In the genomic region with DNA sequence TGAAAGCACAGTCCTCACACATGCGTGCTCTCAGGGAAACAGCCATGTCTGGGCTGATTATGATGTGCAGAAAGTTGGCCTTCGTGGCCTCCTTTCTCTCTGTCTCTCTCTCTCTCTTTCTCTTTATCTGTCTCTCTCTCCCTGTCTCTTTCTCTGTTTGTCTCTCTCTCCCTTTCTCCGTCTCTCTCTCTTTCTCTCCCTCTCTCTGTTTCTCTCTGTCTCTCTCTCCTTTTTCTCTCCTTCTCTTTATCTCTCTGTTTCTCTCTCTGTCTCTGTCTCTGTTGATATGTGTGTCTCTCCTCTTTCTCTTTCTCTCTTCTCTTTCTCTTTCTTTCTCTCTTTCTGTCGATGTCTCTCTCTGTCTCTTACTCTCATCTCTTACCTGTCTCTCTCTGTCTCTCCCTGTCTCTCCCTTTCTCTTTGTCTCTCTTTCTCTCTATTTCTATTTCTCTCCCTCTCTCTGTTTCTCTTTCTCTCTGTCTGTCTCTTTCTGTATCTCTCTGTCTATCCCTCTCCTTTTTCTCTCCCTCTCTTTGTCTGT, we compare ENCODE assay signal across 30 cellular contexts.
"Had no signal": no experiment of that assay in that cellular context is flagged by ENCODE, and none has a peak within 500 bp of the region (broad histone marks: within the 10 kb centered on the region; RNA-seq: fewer than 3 reads in every experiment).

No MANE protein-coding gene starts in this region.

- H3K4me3 Mint-ChIP-seq: activated naive CD8-positive, alpha-beta T cell; activated T-cell treated with anti-CD3 and anti-CD28 coated beads, Interleukin-2, amount 50 U/mL, for 4 hours; activated T-helper 17 cell treated with anti-CD3 and anti-CD28 coated beads, Interleukin-2, amount 50 U/mL, for 72 hours; endodermal cell; WTC11 had no signal

- FAIRE-seq: astrocyte, frontal cortex had no signal

- H3K4me1 Mint-ChIP-seq: endodermal cell, WTC11 had no signal

- H3K9me3 ChIP-seq: colonic mucosa had no signal

- H3K27ac Mint-ChIP-seq: activated naive CD8-positive, alpha-beta T cell; activated T-helper 17 cell treated with anti-CD3 and anti-CD28 coated beads, Interleukin-2, amount 50 U/mL, for 72 hours; endodermal cell; WTC11 had no signal

- H3K27ac ChIP-seq: brain microvascular endothelial cell, colonic mucosa, dorsolateral prefrontal cortex, heart left ventricle had no signal

- H3K9me3 Mint-ChIP-seq: activated T-cell treated with anti-CD3 and anti-CD28 coated beads, Interleukin-2, amount 50 U/mL, for 4 hours had no signal

- H3K27me3 ChIP-seq: brain microvascular endothelial cell, colonic mucosa had no signal

- H3K36me3 ChIP-seq: brain microvascular endothelial cell, colonic mucosa, heart left ventricle had no signal

- DNase-seq: activated CD4-positive, alpha-beta T cell treated with anti-CD3 and anti-CD28 coated beads for 48 hours; activated CD4-positive, alpha-beta T cell treated with anti-CD3 and anti-CD28 coated beads, Interleukin-2, amount 50 U/mL, for 1 hour; activated CD4-positive, alpha-beta T cell treated with anti-CD3 and anti-CD28 coated beads, Interleukin-2, amount 50 U/mL, for 48 hours; activated CD8-positive, alpha-beta memory T cell treated with anti-CD3 and anti-CD28 coated beads, Interleukin-2, amount 50 U/mL, for 48 hours; activated effector memory CD4-positive, alpha-beta T cell treated with Interleukin-2 at 50 U/mL for 16 hours; activated gamma-delta T cell treated with Interleukin-2 at 50 U/mL for 16 hours; activated naive CD4-positive, alpha-beta T cell treated with anti-CD3 and anti-CD28 coated beads, Interleukin-2, amount 50 U/mL, for 16 hours; activated naive CD4-positive, alpha-beta T cell treated with Interleukin-2 at 50 U/mL for 16 hours; activated T-cell treated with anti-CD3 and anti-CD28 coated beads for 4 hours; activated T-cell treated with anti-CD3 and anti-CD28 coated beads, Interleukin-2, amount 50 U/mL, for 4 hours; amniotic stem cell; anterior cingulate cortex; brain microvascular endothelial cell; cerebellar nuclear complex; colonic mucosa; dorsolateral prefrontal cortex; effector memory CD4-positive, alpha-beta T cell; endodermal cell; foreskin fibroblast; glutamatergic neuron; heart left ventricle; hypothalamus; T-helper 2 cell had no signal

- H3K4me1 ChIP-seq: colonic mucosa had no signal

- ATAC-seq: activated CD4-positive, CD25-positive, alpha-beta regulatory T cell treated with anti-CD3 and anti-CD28 coated beads, Interleukin-2, amount 50 U/mL, for 24 hours; activated T-cell treated with anti-CD3 and anti-CD28 coated beads, Interleukin-2, amount 50 U/mL, for 4 hours; activated T-helper 17 cell treated with anti-CD3 and anti-CD28 coated beads, Interleukin-2, amount 50 U/mL, for 72 hours; esophagus mucosa; heart left ventricle; WTC11 had no signal

- H3K4me3 ChIP-seq: colonic mucosa, dorsolateral prefrontal cortex, heart left ventricle had no signal
